19 cellular contexts compared by ENCODE assay signal in the genomic region with DNA sequence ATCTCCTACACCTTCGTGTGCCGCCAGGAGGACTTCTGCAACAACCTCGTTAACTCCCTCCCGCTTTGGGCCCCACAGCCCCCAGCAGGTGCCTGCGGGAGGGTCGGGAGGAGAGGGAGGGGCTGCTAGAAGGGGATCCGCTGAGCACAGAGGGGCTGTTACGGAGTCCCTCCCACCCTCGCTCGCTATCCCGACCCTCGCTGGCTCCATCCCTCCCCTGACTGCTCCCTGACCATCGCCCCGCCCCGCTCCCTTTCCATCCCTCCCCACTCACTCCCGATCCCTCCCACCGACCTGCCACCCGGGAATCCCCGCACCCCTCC. TPM values are rescaled to one million over a fixed set of nuclear protein-coding genes. Genes with fewer than 3 reads are reported as not detected.
DNase-seq lines count a peak whose midpoint lies in the region; ATAC-seq and TF ChIP-seq lines count a peak whose summit lies in the region.
"Had no signal": no experiment of that assay in that cellular context is flagged by ENCODE, and none has a peak within 500 bp of the region (broad histone marks: within the 10 kb centered on the region; RNA-seq: fewer than 3 reads in every experiment).

No MANE protein-coding gene starts in this region.

- TF ChIP-seq POLR2A in thyroid gland (IDR thresholded peaks at IDR 0.05): no peak

- H3K36me3 ChIP-seq in HUES6 (ENCODE audit: control insufficient read depth, insufficient read depth, low read length) (no peaks in the 10 kb centered on the region), thyroid gland (no peaks in the 10 kb centered on the region)

- H3K27me3 Mint-ChIP-seq in activated CD4-positive, alpha-beta T cell treated with anti-CD3 and anti-CD28 coated beads, Interleukin-2, amount 10 ng/mL, durations not matched to agents 7 days and 5 days: peaks cover 10% of the 10 kb centered on the region
- peaks cover 34% of the 10 kb centered on the region for H3K27me3 Mint-ChIP-seq in activated naive CD8-positive, alpha-beta T cell treated with anti-CD3 and anti-CD28 coated beads for 36 hours

- H3K4me3 Mint-ChIP-seq in activated CD4-positive, alpha-beta T cell treated with anti-CD3 and anti-CD28 coated beads, Interleukin-2, amount 10 ng/mL, durations not matched to agents 7 days and 5 days: no peak overlapping the region
- H3K4me3 Mint-ChIP-seq in activated naive CD8-positive, alpha-beta T cell treated with anti-CD3 and anti-CD28 coated beads for 36 hours: no peak overlapping the region
- H3K4me3 Mint-ChIP-seq: activated T-helper 17 cell treated with anti-CD3 and anti-CD28 coated beads, Interleukin-2, amount 50 U/mL, for 72 hours; immature natural killer cell had no signal

- no peaks in the 10 kb centered on the region for H3K9me3 Mint-ChIP-seq in activated CD4-positive, alpha-beta T cell treated with anti-CD3 and anti-CD28 coated beads, Interleukin-2, amount 10 ng/mL, durations not matched to agents 7 days and 5 days
- H3K9me3 Mint-ChIP-seq in activated naive CD8-positive, alpha-beta T cell treated with anti-CD3 and anti-CD28 coated beads for 36 hours: no peaks in the 10 kb centered on the region
- H3K9me3 Mint-ChIP-seq: activated T-helper 17 cell treated with anti-CD3 and anti-CD28 coated beads, Interleukin-2, amount 50 U/mL, for 72 hours; immature natural killer cell had no signal

- TF ChIP-seq CTCF in thyroid gland (IDR thresholded peaks at IDR 0.05): no peak

- H3K36me3 Mint-ChIP-seq in activated CD4-positive, alpha-beta T cell treated with anti-CD3 and anti-CD28 coated beads, Interleukin-2, amount 10 ng/mL, durations not matched to agents 7 days and 5 days (ENCODE audit: low read depth): no peaks in the 10 kb centered on the region
- no peaks in the 10 kb centered on the region for H3K36me3 Mint-ChIP-seq in activated naive CD8-positive, alpha-beta T cell treated with anti-CD3 and anti-CD28 coated beads for 36 hours
- H3K36me3 Mint-ChIP-seq: immature natural killer cell had no signal

- CTCF ChIA-PET in activated CD4-positive, alpha-beta T cell treated with anti-CD3 and anti-CD28 coated beads, Interleukin-2, amount 10 ng/mL, durations not matched to agents 7 days and 5 days (lab: Charles Lee): no interaction called here

- H3K4me1 ChIP-seq in HUES6 (ENCODE audit: control insufficient read depth, insufficient read depth, low read length) (peaks cover 7% of the 10 kb centered on the region; the same call in 1 of the 2 replicates), thyroid gland (no peaks in the 10 kb centered on the region)

- DNase-seq in cerebellar cortex (ENCODE audit: low spot score) (peak; percentile 41), islet precursor cell (peak; percentile 61), retina (peak; percentile 55), thyroid gland (no peak)
- no peak for DNase-seq in activated CD4-positive, alpha-beta T cell treated with anti-CD3 and anti-CD28 coated beads, Interleukin-2, amount 10 ng/mL, durations not matched to agents 7 days and 5 days
- DNase-seq in activated naive CD8-positive, alpha-beta T cell treated with anti-CD3 and anti-CD28 coated beads for 36 hours: no peak
- DNase-seq: cerebellar nuclear complex; EL; immature natural killer cell; mammary epithelial cell; NCI-H2081; OCI-M1; SIG-M5; stimulated activated CD4-positive, alpha-beta T cell treated with anti-CD3 and anti-CD28 coated beads, Interleukin-2, amount 100 ng/mL, for 48 hours had no signal

- H3K27ac ChIP-seq in HUES6 (ENCODE audit: low read depth, low read length): no peak overlapping the region
- no peak overlapping the region for H3K27ac ChIP-seq in thyroid gland

- WGBS in thyroid gland, 2 donors: 15 to 48% methylated on average over 16 of the region's 19 CpGs

- H3K27me3 ChIP-seq in HUES6 (ENCODE audit: control insufficient read depth, insufficient read depth, low read length): peaks cover 12% of the 10 kb centered on the region
- H3K27me3 ChIP-seq in thyroid gland: peaks cover 4% of the 10 kb centered on the region

- H3K9ac ChIP-seq in HUES6 (ENCODE audit: low read length): no peak overlapping the region

- no peaks in the 10 kb centered on the region for H3K9me3 ChIP-seq in HUES6 (ENCODE audit: control insufficient read depth, insufficient read depth, low read depth, low read length)
- H3K9me3 ChIP-seq in thyroid gland: no peaks in the 10 kb centered on the region

- H3K4me3 ChIP-seq in HUES6 (ENCODE audit: low read depth, low read length) (peak overlapping the region; percentile 74), thyroid gland (replicated peaks in 1 of 3) (no peak overlapping the region)

- H3K4me1 Mint-ChIP-seq in activated CD4-positive, alpha-beta T cell treated with anti-CD3 and anti-CD28 coated beads, Interleukin-2, amount 10 ng/mL, durations not matched to agents 7 days and 5 days: no peaks in the 10 kb centered on the region
- no peaks in the 10 kb centered on the region for H3K4me1 Mint-ChIP-seq in activated naive CD8-positive, alpha-beta T cell treated with anti-CD3 and anti-CD28 coated beads for 36 hours
- H3K4me1 Mint-ChIP-seq: immature natural killer cell had no signal

- POLR2A ChIA-PET in activated CD4-positive, alpha-beta T cell treated with anti-CD3 and anti-CD28 coated beads, Interleukin-2, amount 10 ng/mL, durations not matched to agents 7 days and 5 days (lab: Charles Lee): no interaction called here

- no peak overlapping the region for H3K27ac Mint-ChIP-seq in activated CD4-positive, alpha-beta T cell treated with anti-CD3 and anti-CD28 coated beads, Interleukin-2, amount 10 ng/mL, durations not matched to agents 7 days and 5 days
- H3K27ac Mint-ChIP-seq in activated naive CD8-positive, alpha-beta T cell treated with anti-CD3 and anti-CD28 coated beads for 36 hours: no peak overlapping the region
- H3K27ac Mint-ChIP-seq: activated T-helper 17 cell treated with anti-CD3 and anti-CD28 coated beads, Interleukin-2, amount 50 U/mL, for 72 hours; immature natural killer cell had no signal

- no peak for ATAC-seq in HG03571 (IDR thresholded peaks at IDR 0.05; ENCODE audit: unreplicated experiment)
- ATAC-seq: activated T-helper 17 cell treated with anti-CD3 and anti-CD28 coated beads, Interleukin-2, amount 50 U/mL, for 72 hours had no signal

- intact Hi-C loops in thyroid gland (cut with DNase I): no loop called here

RNA-seq across cellular contexts. Expression of a gene that starts 0.8 kb away (rescaled TPM):
- 1 to 10 TPM in 1 of 4 donors, under 1 TPM in 2, not detected in 1; 0.29 to 1.9 (median 0.59) TPM for total RNA-seq in thyroid gland
- total RNA-seq in activated CD4-positive, alpha-beta T cell treated with anti-CD3 and anti-CD28 coated beads, Interleukin-2, amount 10 ng/mL, durations not matched to agents 7 days and 5 days: not detected
- not detected for total RNA-seq in activated naive CD8-positive, alpha-beta T cell treated with anti-CD3 and anti-CD28 coated beads for 36 hours
- total RNA-seq: activated CD8-positive, alpha-beta memory T cell treated with anti-CD3 and anti-CD28 coated beads for 36 hours; activated T-helper 17 cell treated with anti-CD3 and anti-CD28 coated beads, Interleukin-2, amount 50 U/mL, for 72 hours; T-helper 2 cell treated with Interferon-gamma antibody and Interleukin-4, amounts not matched to agents 100 ng/mL and 5 ng/mL, for 36 hours had no signal

Comparison
In these comparisons a context has a peak if more than half of its experiments do, and no peak if none do; other contexts are left out.
1. DNase-seq: peak in cerebellar cortex (single experiment), islet precursor cell (single experiment) and retina (single experiment); none in thyroid gland (0 of 2), activated CD4-positive, alpha-beta T cell treated with anti-CD3 and anti-CD28 coated beads, Interleukin-2, amount 10 ng/mL, durations not matched to agents 7 days and 5 days (single experiment) and activated naive CD8-positive, alpha-beta T cell treated with anti-CD3 and anti-CD28 coated beads for 36 hours (single experiment).